Comparison of ENCODE assay signal across 23 cellular contexts in genomic region chr9:116741742-116742141, GRCh38. TPM values are rescaled to one million over a fixed set of nuclear protein-coding genes. Genes with fewer than 3 reads are reported as not detected.
DNase-seq lines count a peak whose midpoint lies in the region; ATAC-seq, FAIRE-seq and TF ChIP-seq lines count a peak whose summit lies in the region.
"Had no signal": no experiment of that assay in that cellular context is flagged by ENCODE, and none has a peak within 500 bp of the region (broad histone marks: within the 10 kb centered on the region; RNA-seq: fewer than 3 reads in every experiment).

No MANE protein-coding gene starts in this region.

- no peak overlapping the region for H3K4me3 Mint-ChIP-seq in GM23338
- no peak overlapping the region for H3K4me3 Mint-ChIP-seq in stimulated activated naive CD8-positive, alpha-beta T cell treated with anti-CD3 and anti-CD28 coated beads, Interleukin-15, amount 100 ng/mL, for 72 hours
- H3K4me3 Mint-ChIP-seq: CD14-positive monocyte; CD4-positive, alpha-beta memory T cell; CD4-positive, CD25-positive, alpha-beta regulatory T cell; CD8-positive, alpha-beta memory T cell had no signal

- SMC1A ChIA-PET in GM12878 (lab: Charles Lee; ENCODE audit: uncharacterized antibody, unreplicated experiment), result no interaction called here

- H2BK15ac ChIP-seq in H1 (ENCODE audit: low read length), result no peak overlapping the region

- no peaks in the 10 kb centered on the region for H3K27me3 Mint-ChIP-seq in GM23338 (ENCODE audit: insufficient read depth, low read depth, poor library complexity)
- H3K27me3 Mint-ChIP-seq in stimulated activated naive CD8-positive, alpha-beta T cell treated with anti-CD3 and anti-CD28 coated beads, Interleukin-15, amount 100 ng/mL, for 72 hours, result peaks cover 19% of the 10 kb centered on the region

- POLR2A ChIA-PET in GM12878 (lab: Charles Lee) (no interaction called here), H1 (lab: Charles Lee; ENCODE audit: partially characterized antibody) (no interaction called here)

- ATAC-seq in GM23338, result no peak
- no peak for ATAC-seq in GM12878
- no peak for ATAC-seq in stimulated activated naive CD8-positive, alpha-beta T cell treated with anti-CD3 and anti-CD28 coated beads, Interleukin-15, amount 100 ng/mL, for 72 hours
- no peak for ATAC-seq in GM18511 (IDR thresholded peaks at IDR 0.05; ENCODE audit: unreplicated experiment)

- no peak overlapping the region for H2BK20ac ChIP-seq in H1 (ENCODE audit: low read length)

- H4K8ac ChIP-seq in H1 (ENCODE audit: extremely low read depth, insufficient read depth, low read length), result no peak overlapping the region

- no peak overlapping the region for H3K9ac ChIP-seq in GM12878 (ENCODE audit: control insufficient read depth, insufficient read depth, low read length)
- H3K9ac ChIP-seq in H1 (replicated peaks in 1 of 4; ENCODE audit: extremely low read depth in 1 of 4, low read depth in 3 of 4, low read length in 3 of 4), result no peak overlapping the region
- H3K9ac ChIP-seq: BLaER1 had no signal

- FAIRE-seq in GM12878 (lab: Jason Lieb, UNC) (no peak), H1 (lab: Jason Lieb, UNC) (no peak)
- FAIRE-seq: A204.1, GM12891 had no signal

- H3K27me3 ChIP-seq in GM23338 (ENCODE audit: insufficient read depth) (no peaks in the 10 kb centered on the region), GM12878 (replicated peaks in 1 of 2; ENCODE audit: control insufficient read depth in 2 of 2, insufficient read depth in 2 of 2, low read length in 1 of 2) (no peaks in the 10 kb centered on the region), H1 (replicated peaks in 1 of 4; ENCODE audit: control insufficient read depth in 3 of 4, extremely low read depth in 1 of 4, insufficient read depth in 3 of 4, low read length in 3 of 4) (no peaks in the 10 kb centered on the region)
- H3K27me3 ChIP-seq: BE2C, BLaER1 had no signal

- TF ChIP-seq EP300 in GM12878 (IDR thresholded peaks at IDR 0.05; ENCODE audit: borderline replicate concordance in 1 of 2, control insufficient read depth in 1 of 2, low read depth in 2 of 2, low read length in 2 of 2) (no peak), H1 (IDR thresholded peaks at IDR 0.05; ENCODE audit: borderline replicate concordance in 1 of 2, low read depth in 2 of 2, low read length in 2 of 2) (no peak)

- in situ Hi-C loops in GM12878 (cut with MboI), result loop anchor here (25.0 kb wide), 1 partner anchor 671 kb away; the partner anchor contains the start of gene ASTN2

- BruUV-seq in GM12878 (replicated peaks; lab: Mats Ljungman, UMichigan), result no TSS peak

- TF ChIP-seq RAD21 in GM12878 (IDR thresholded peaks at IDR 0.05; ENCODE audit: insufficient read depth, low read depth, low read length), result no peak
- no peak for TF ChIP-seq RAD21 in H1 (IDR thresholded peaks at IDR 0.05 in 1 of 2, conservative IDR thresholded peaks at IDR 0.05 in 1 of 2; ENCODE audit: low read depth in 2 of 2, low read length in 2 of 2)

- H3K4me2 ChIP-seq in GM23338 (no peak overlapping the region; the same call in 1 of the 2 replicates), GM12878 (ENCODE audit: control insufficient read depth, insufficient read depth) (no peak overlapping the region), H1 (ENCODE audit: insufficient read depth in 1 of 2, low read depth in 2 of 2, low read length in 2 of 2) (0 out of 4 replicates have a peak overlapping the region, but pooled peaks of 1 of the 2 experiments have one; percentile 18)
- H3K4me2 ChIP-seq: BLaER1 had no signal

- H3K36me3 ChIP-seq in GM23338 (ENCODE audit: insufficient read depth) (no peaks in the 10 kb centered on the region), GM12878 (ENCODE audit: control insufficient read depth in 2 of 2, insufficient read depth in 2 of 2, low read length in 1 of 2) (no peaks in the 10 kb centered on the region), H1 (ENCODE audit: control insufficient read depth in 2 of 4, insufficient read depth in 4 of 4, low read length in 3 of 4) (no peaks in the 10 kb centered on the region)
- H3K36me3 ChIP-seq: BE2C, BLaER1 had no signal

- H3K23ac ChIP-seq in H1 (ENCODE audit: insufficient read length), result no peak overlapping the region

- CTCF ChIA-PET in GM12878 (lab: Yijun Ruan, JAX), result interaction anchor here (3.3 kb wide), 1 partner anchor 119 kb away, joined by 22 read pairs; no protein-coding TSS in a partner anchor
- CTCF ChIA-PET in H1 (lab: Charles Lee; ENCODE audit: partially characterized antibody), result interaction anchor here (1.5 to 11.9 kb wide), 4 partner anchors 44 to 670 kb away, joined by 5 to 308 read pairs (median 6); no protein-coding TSS in a partner anchor

- RAD21 ChIA-PET in GM12878 (lab: Charles Lee; ENCODE audit: unreplicated experiment), result no interaction called here

- H3K36me3 Mint-ChIP-seq in GM23338 (ENCODE audit: low read depth), result no peaks in the 10 kb centered on the region
- H3K36me3 Mint-ChIP-seq: CD14-positive monocyte; CD4-positive, alpha-beta memory T cell; CD4-positive, CD25-positive, alpha-beta regulatory T cell; CD8-positive, alpha-beta memory T cell had no signal

- no peaks in the 10 kb centered on the region for H3K79me1 ChIP-seq in H1 (ENCODE audit: low read depth, low read length)

- H2BK12ac ChIP-seq in H1 (ENCODE audit: low read depth, low read length), result no peak overlapping the region

- H2AFZ ChIP-seq in GM23338, result no peak overlapping the region
- H2AFZ ChIP-seq in GM12878 (ENCODE audit: control insufficient read depth, low read depth, low read length), result no peak overlapping the region
- no peak overlapping the region for H2AFZ ChIP-seq in H1 (ENCODE audit: low read length)

- H2BK5ac ChIP-seq in H1 (ENCODE audit: low read depth, low read length), result 0 out of 2 replicates have a peak overlapping the region, but pooled peaks have one; percentile 1

- H3K18ac ChIP-seq in H1 (ENCODE audit: extremely low read depth, low read length), result no peak overlapping the region

- H3K4me1 ChIP-seq in GM23338 (ENCODE audit: insufficient read depth) (peaks cover 17% of the 10 kb centered on the region), GM12878 (ENCODE audit: control insufficient read depth, insufficient read depth, low read length) (no peaks in the 10 kb centered on the region), H1 (replicated peaks in 1 of 4; ENCODE audit: control insufficient read depth in 3 of 4, insufficient read depth in 4 of 4, low read length in 3 of 4) (peaks cover 0 to 9% (median 5%) of the 10 kb centered on the region in 4 experiments; a peak in 2 of 7 replicates)
- H3K4me1 ChIP-seq: BE2C, BLaER1 had no signal

- no peak for DNase-seq in GM23338 (ENCODE audit: low spot score)
- DNase-seq in GM12878 (ENCODE audit: low read depth, low spot score), result no peak
- DNase-seq in H1 (ENCODE audit: low read depth in 1 of 2, low spot score in 2 of 2), result no peak
- DNase-seq in stimulated activated naive CD8-positive, alpha-beta T cell treated with anti-CD3 and anti-CD28 coated beads, Interleukin-15, amount 100 ng/mL, for 72 hours, result no peak
- DNase-seq: 8988T; ACHN; BE2C; CD4-positive, alpha-beta memory T cell; CD4-positive, CD25-positive, alpha-beta regulatory T cell; CD8-positive, alpha-beta memory T cell; COR-L47; DMS 273 treated with DMSO at 0.1 percent for 48 hours; DMS153; DMS53; DMS79; DND-41; EL; GDM1 had no signal

- H3K9me3 ChIP-seq in GM12878 (replicated peaks; ENCODE audit: control insufficient read depth, insufficient read depth, low read length) (no peaks in the 10 kb centered on the region), H1 (ENCODE audit: insufficient read depth in 2 of 2, low read depth in 1 of 2, low read length in 1 of 2) (no peaks in the 10 kb centered on the region)
- H3K9me3 ChIP-seq: BE2C, BLaER1 had no signal

- H4K91ac ChIP-seq in H1 (replicated peaks; ENCODE audit: insufficient read length, low read length), result no peak overlapping the region

- no peak overlapping the region for H2AK5ac ChIP-seq in H1 (ENCODE audit: low read depth, low read length)

- H3K79me2 ChIP-seq in GM23338 (replicated peaks; ENCODE audit: insufficient read depth), result no peaks in the 10 kb centered on the region
- H3K79me2 ChIP-seq in GM12878 (ENCODE audit: control insufficient read depth, insufficient read depth, low read length), result no peaks in the 10 kb centered on the region
- H3K79me2 ChIP-seq in H1 (ENCODE audit: control insufficient read depth in 1 of 2, insufficient read depth in 2 of 2, low read length in 2 of 2), result no peaks in the 10 kb centered on the region

- H3K27ac Mint-ChIP-seq in GM23338, result no peak overlapping the region
- H3K27ac Mint-ChIP-seq in stimulated activated naive CD8-positive, alpha-beta T cell treated with anti-CD3 and anti-CD28 coated beads, Interleukin-15, amount 100 ng/mL, for 72 hours, result no peak overlapping the region
- H3K27ac Mint-ChIP-seq: CD14-positive monocyte; CD4-positive, alpha-beta memory T cell; CD4-positive, CD25-positive, alpha-beta regulatory T cell; CD8-positive, alpha-beta memory T cell had no signal

- 0 out of 2 replicates have a peak, but pooled peaks cover 5% of the 10 kb centered on the region for H3K9me2 ChIP-seq in GM23338 (ENCODE audit: insufficient read depth)

- no peak overlapping the region for H2BK120ac ChIP-seq in H1 (replicated peaks; ENCODE audit: low read depth, low read length)

- H4K20me1 ChIP-seq in GM23338 (replicated peaks; ENCODE audit: insufficient read depth), result no peaks in the 10 kb centered on the region
- no peaks in the 10 kb centered on the region for H4K20me1 ChIP-seq in GM12878 (ENCODE audit: control insufficient read depth, insufficient read depth)
- H4K20me1 ChIP-seq in H1 (replicated peaks in 1 of 2; ENCODE audit: control insufficient read depth in 1 of 2, insufficient read depth in 2 of 2, low read length in 2 of 2), result no peaks in the 10 kb centered on the region
- H4K20me1 ChIP-seq: BLaER1 had no signal

- no peak overlapping the region for H3K4ac ChIP-seq in H1 (replicated peaks; ENCODE audit: insufficient read length, low read depth, low read length)

- intact Hi-C loops in GM12878 (cut with micrococcal nuclease; ENCODE audit: unreplicated experiment), result no loop called here

- H3K9me3 Mint-ChIP-seq in GM23338, result no peaks in the 10 kb centered on the region
- H3K9me3 Mint-ChIP-seq in stimulated activated naive CD8-positive, alpha-beta T cell treated with anti-CD3 and anti-CD28 coated beads, Interleukin-15, amount 100 ng/mL, for 72 hours, result no peaks in the 10 kb centered on the region
- H3K9me3 Mint-ChIP-seq: CD4-positive, alpha-beta memory T cell; CD4-positive, CD25-positive, alpha-beta regulatory T cell had no signal

- no peak overlapping the region for H3K14ac ChIP-seq in H1 (ENCODE audit: insufficient read length)

- H3K27ac ChIP-seq in GM23338 (ENCODE audit: low read depth) (0 out of 2 replicates have a peak overlapping the region, but pooled peaks have one; percentile 47), GM12878 (ENCODE audit: control insufficient read depth, insufficient read depth) (no peak overlapping the region), H1 (ENCODE audit: low read depth, low read length) (no peak overlapping the region)
- H3K27ac ChIP-seq: BLaER1 had no signal

- TF ChIP-seq CTCF in GM23338 (conservative IDR thresholded peaks at IDR 0.05; ENCODE audit: low read depth in 2 of 2) (no peak), GM12878 (IDR thresholded peaks at IDR 0.05 in 2 of 3, conservative IDR thresholded peaks at IDR 0.05 in 1 of 3; ENCODE audit: control insufficient read depth in 2 of 3, extremely low read depth in 1 of 3, insufficient read depth in 1 of 3, low read depth in 3 of 3, low read length in 3 of 3) (no peak), H1 (IDR thresholded peaks at IDR 0.05; ENCODE audit: control extremely low read depth in 1 of 3, insufficient read depth in 1 of 3, low read depth in 1 of 3, low read length in 3 of 3) (no peak)

- H3K56ac ChIP-seq in H1 (replicated peaks; ENCODE audit: insufficient read length, low read depth, low read length), result no peak overlapping the region

- H3F3A ChIP-seq in GM23338 (replicated peaks; ENCODE audit: low read depth), result no peaks in the 10 kb centered on the region

- no peak for TF ChIP-seq POLR2A in GM12878 (IDR thresholded peaks at IDR 0.05; ENCODE audit: low read depth, low read length)
- TF ChIP-seq POLR2A in H1 (IDR thresholded peaks at IDR 0.05; ENCODE audit: control extremely low read depth in 1 of 2, low read depth in 2 of 2, low read length in 2 of 2), result no peak

- H4K5ac ChIP-seq in H1 (ENCODE audit: insufficient read length, low read depth, low read length), result no peak overlapping the region

- WGBS in GM12878 (ENCODE audit: insufficient coverage, insufficient replicate concordance, low lambda C conversion rate, missing lambda C conversion rate), result 0% methylated on average over 2 of the region's 2 CpGs
- WGBS in H1 (ENCODE audit: extremely low coverage in 1 of 2, insufficient coverage in 1 of 2, insufficient read length in 1 of 2, insufficient replicate concordance in 2 of 2, low coverage in 1 of 2, low lambda C conversion rate in 2 of 2, missing lambda C conversion rate in 1 of 2), 2 experiments, result 97% methylated on average over 2 of the region's 2 CpGs; no CpG with 5 or more reads in 1 of the 2 experiments

- H3K4me3 ChIP-seq in GM23338 (no peak overlapping the region), GM12878 (no peak overlapping the region), H1 (ENCODE audit: extremely low read depth in 1 of 4, insufficient read depth in 2 of 4, low read depth in 3 of 4, low read length in 4 of 4) (no peak overlapping the region)
- H3K4me3 ChIP-seq: BLaER1 had no signal

- H3K23me2 ChIP-seq in H1 (ENCODE audit: low read depth, low read length), result no peaks in the 10 kb centered on the region; the same call in 1 of the 2 replicates

- peaks cover 14% of the 10 kb centered on the region for H3K4me1 Mint-ChIP-seq in GM23338
- H3K4me1 Mint-ChIP-seq in stimulated activated naive CD8-positive, alpha-beta T cell treated with anti-CD3 and anti-CD28 coated beads, Interleukin-15, amount 100 ng/mL, for 72 hours, result peaks cover 5% of the 10 kb centered on the region

RNA-seq across cellular contexts. Expression of gene TRIM32, which starts 54.6 kb away (rescaled TPM):
- total RNA-seq in GM23338 (2014; rRNA removed; shearing (Covaris generic)), result 15.7 and 16.3 TPM in 2 replicates
- 6.6 and 6.7 TPM in 2 replicates for polyA plus RNA-seq in GM23338 (2016; fragmentation: Nextera tagmentation; extraction: Ambion mirVana)
- total RNA-seq in GM12878 (2013; cell fraction: nucleolus; rRNA removed), result 39.5 and 42.8 TPM in 2 replicates
- 12.1 and 13.6 TPM in 2 replicates for total RNA-seq in GM12878 (2014; rRNA removed)
- 9.5 and 10.0 TPM in 2 replicates for total RNA-seq in GM12878 (2014; rRNA removed; fragmentation: Illumina TruSeq; extraction: Trizol)
- 21.4 and 23.8 TPM in 2 replicates for total RNA-seq in GM12878 (2021)
- polyA plus RNA-seq in GM12878 (2011; ENCODE audit: low read depth), result 8.7 TPM
- 17.7 and 21.3 TPM in 2 replicates for polyA plus RNA-seq in GM12878 (2011; rRNA removed)
- 15.8 and 19.9 TPM in 2 replicates for polyA plus RNA-seq in GM12878 (2011; cell fraction: cytosol; rRNA removed)
- polyA plus RNA-seq in GM12878 (2011; cell fraction: nucleus; rRNA removed), result 25.5 and 25.9 TPM in 2 replicates
- polyA plus RNA-seq in GM12878 (2012), result 7.5 and 10.1 TPM in 2 replicates
- 12.3 and 12.6 TPM in 2 replicates for polyA plus RNA-seq in GM12878 (2014; fragmentation: Illumina TruSeq; extraction: Trizol)
- 10 to 100 TPM in 1 of 2 experiments, 1 to 10 TPM in 1; 7.1 to 11.4 TPM for polyA plus RNA-seq in GM12878 (2014; fragmentation: Nextera tagmentation; extraction: Ambion mirVana)
- polyA plus RNA-seq in GM12878 (2014; rRNA removed), result 10.1 and 10.9 TPM in 2 replicates
- polyA plus RNA-seq in GM12878 (2016; fragmentation: Nextera tagmentation; extraction: Ambion mirVana), result 10 to 100 TPM; 18.6 to 23.3 TPM
- polyA minus RNA-seq in GM12878 (2011; rRNA and poly(A)+ RNA removed), result 45.8 and 47.4 TPM in 2 replicates
- polyA minus RNA-seq in GM12878 (2011; cell fraction: cytosol; rRNA and poly(A)+ RNA removed), result 10.7 and 12.6 TPM in 2 replicates
- polyA minus RNA-seq in GM12878 (2011; cell fraction: nucleus; rRNA and poly(A)+ RNA removed), result 27.4 and 38.9 TPM in 2 replicates
- 17.3 and 17.9 TPM in 2 replicates for total RNA-seq in H1 (2021; fragmentation: NEBNext Ultra II Directional; extraction: Animal tissue kit (Norgen Biotek cat#: 25700))
- 9.2 and 10.5 TPM in 2 replicates for polyA plus RNA-seq in H1 (2011; rRNA removed)
- polyA plus RNA-seq in H1 (2011; cell fraction: cytosol; rRNA removed), result 10.3 TPM
- polyA plus RNA-seq in H1 (2011; cell fraction: nucleus; rRNA removed), result 14.9 TPM
- polyA plus RNA-seq in H1 (2012, experiment 1 of 2), result 8.7 to 11.6 TPM (median 10.5 TPM) in 4 replicates
- 6.1 TPM for polyA plus RNA-seq in H1 (2012, experiment 2 of 2)
- 6.6 TPM for polyA plus RNA-seq in H1 (2013, experiment 1 of 2)
- 7.0 TPM for polyA plus RNA-seq in H1 (2013, experiment 2 of 2)
- polyA minus RNA-seq in H1 (2011; rRNA and poly(A)+ RNA removed), result 36.5 and 38.1 TPM in 2 replicates
- 10.1 TPM for polyA minus RNA-seq in H1 (2011; cell fraction: cytosol; rRNA and poly(A)+ RNA removed)
- 22.4 TPM for polyA minus RNA-seq in H1 (2011; cell fraction: nucleus; rRNA and poly(A)+ RNA removed)
